8 cellular contexts compared by ENCODE assay signal in genomic region chr5:58582411-58583393, GRCh38. TPM values are rescaled to one million over a fixed set of nuclear protein-coding genes. Genes with fewer than 3 reads are reported as not detected.
DNase-seq lines count a peak whose midpoint lies in the region; ATAC-seq and TF ChIP-seq lines count a peak whose summit lies in the region.

TSS of gene RAB3C (plus strand) at chr5:58583075. CDS start at chr5:58583209, 134 bp downstream.

- peak within 1 kb of the TSS; percentile 40 for H3K4me3 ChIP-seq in GM12864 (ENCODE audit: low read depth, low read length)
- peak within 1 kb of the TSS; percentile 56 for H3K4me3 ChIP-seq in HEK293 (ENCODE audit: low read depth, low read length)
- H3K4me3 ChIP-seq in MM.1S (ENCODE audit: low read length), result peak within 1 kb of the TSS; percentile 84
- H3K4me3 ChIP-seq in body of pancreas, result peak within 1 kb of the TSS; percentile 26 to 59
- peak within 1 kb of the TSS; percentile 53 for H3K4me3 ChIP-seq in hepatocyte

- H3K9me2 ChIP-seq in MM.1S (replicated peaks; ENCODE audit: insufficient read depth, low read length) (no peaks in the 10 kb centered on the region), hepatocyte (replicated peaks; ENCODE audit: insufficient read depth) (no peaks in the 10 kb centered on the region)

- H3K4me2 ChIP-seq in MM.1S (ENCODE audit: low read depth, low read length) (peak within 1 kb of the TSS; percentile 84), hepatocyte (peak within 1 kb of the TSS; percentile 84)

- no peaks in the 10 kb centered on the region for H3K36me3 ChIP-seq in HEK293 (ENCODE audit: control insufficient read depth in 2 of 2, insufficient read depth in 1 of 2, low read length in 2 of 2)
- no peaks in the 10 kb centered on the region for H3K36me3 ChIP-seq in MM.1S (replicated peaks; ENCODE audit: insufficient read depth, low read length)
- no peaks in the 10 kb centered on the region for H3K36me3 ChIP-seq in body of pancreas (replicated peaks in 1 of 2; ENCODE audit: insufficient read depth in 1 of 2, low read depth in 2 of 2)
- H3K36me3 ChIP-seq in hepatocyte (replicated peaks; ENCODE audit: insufficient read depth, low read depth), result no peaks in the 10 kb centered on the region

- H3K4me3 Mint-ChIP-seq in progenitor cell of endocrine pancreas (ENCODE audit: low read depth), result peak within 1 kb of the TSS; percentile 89

- H3K9me3 Mint-ChIP-seq in progenitor cell of endocrine pancreas (ENCODE audit: low read depth), result no peaks in the 10 kb centered on the region

- H3K27ac Mint-ChIP-seq in progenitor cell of endocrine pancreas, result peak within 1 kb of the TSS; percentile 88

- H3K4me1 Mint-ChIP-seq in progenitor cell of endocrine pancreas (ENCODE audit: low read depth), result peaks cover 14% of the 10 kb centered on the region

- no peak within 1 kb of the TSS for H3K9ac ChIP-seq in MM.1S (ENCODE audit: low read length)

- H3K9me3 ChIP-seq in HEK293 (ENCODE audit: control insufficient read depth, insufficient read depth, low read depth, low read length) (no peaks in the 10 kb centered on the region), MM.1S (replicated peaks; ENCODE audit: insufficient read depth, low read length) (no peaks in the 10 kb centered on the region), body of pancreas (no peaks in the 10 kb centered on the region), hepatocyte (ENCODE audit: low read depth) (no peaks in the 10 kb centered on the region)

- H3K27ac ChIP-seq in HEK293 (ENCODE audit: extremely low read depth, low read depth, low read length) (no peak within 1 kb of the TSS), MM.1S (ENCODE audit: low read length) (no peak within 1 kb of the TSS), body of pancreas (peak within 1 kb of the TSS in 2 of 4 donors; percentile 16 to 58), hepatocyte (no peak within 1 kb of the TSS)

- H3K4me1 ChIP-seq in HEK293 (ENCODE audit: control insufficient read depth, insufficient read depth, low read length), result no peaks in the 10 kb centered on the region
- no peaks in the 10 kb centered on the region for H3K4me1 ChIP-seq in MM.1S (ENCODE audit: low read length)
- peaks cover 7% of the 10 kb centered on the region for H3K4me1 ChIP-seq in body of pancreas
- no peaks in the 10 kb centered on the region for H3K4me1 ChIP-seq in hepatocyte (ENCODE audit: insufficient read depth)

- TF ChIP-seq CTCF in GM12864 (IDR thresholded peaks at IDR 0.05; ENCODE audit: low read depth, low read length, missing control alignments) (no peak), HEK293 (tag by site-specific recombination; IDR thresholded peaks at IDR 0.05) (no peak), MM.1S (IDR thresholded peaks at IDR 0.05; ENCODE audit: low read length) (no peak), body of pancreas (IDR thresholded peaks at IDR 0.05) (peak in 4 of 7 experiments; percentile 46 to 52 (median 49)), hepatocyte (IDR thresholded peaks at IDR 0.05; ENCODE audit: poor library complexity) (no peak), progenitor cell of endocrine pancreas (IDR thresholded peaks at IDR 0.05; ENCODE audit: unreplicated experiment) (no peak)

- H3K27me3 ChIP-seq in MM.1S (replicated peaks; ENCODE audit: insufficient read depth, low read length) (no peaks in the 10 kb centered on the region), body of pancreas (no peaks in the 10 kb centered on the region), hepatocyte (peaks cover 17% of the 10 kb centered on the region)

- intact Hi-C loops in body of pancreas (cut with DNase I), result no loop called here

- peaks cover 7% of the 10 kb centered on the region for H3K27me3 Mint-ChIP-seq in progenitor cell of endocrine pancreas

- H2AFZ ChIP-seq in MM.1S (ENCODE audit: low read length) (peak within 1 kb of the TSS; percentile 95), hepatocyte (peak within 1 kb of the TSS; percentile 74)

- DNase-seq in GM12864 (ENCODE audit: low read depth) (peak; percentile 31), MM.1S (peak; percentile 94), SHP77 (lab: John Stamatoyannopoulos, UW) (peak; percentile 97 to 98), body of pancreas (peak; percentile 94 to 97 (median 95)), hepatocyte (ENCODE audit: low spot score) (peak; percentile 96), progenitor cell of endocrine pancreas (ENCODE audit: low spot score, unreplicated experiment) (peak; percentile 84)
- no peak for DNase-seq in effector CD8-positive, alpha-beta T cell (lab: John Stamatoyannopoulos, UW)

- H3K36me3 Mint-ChIP-seq in progenitor cell of endocrine pancreas (ENCODE audit: insufficient read depth), result no peaks in the 10 kb centered on the region

- H3F3A ChIP-seq in MM.1S (ENCODE audit: insufficient read depth, low read length), result no peaks in the 10 kb centered on the region

- TF ChIP-seq POLR2A in body of pancreas (IDR thresholded peaks at IDR 0.05), result peak in 2 of 3 donors; percentile 38 to 60

- H3K79me2 ChIP-seq in MM.1S (ENCODE audit: low read length), result no peaks in the 10 kb centered on the region
- H3K79me2 ChIP-seq in hepatocyte, result no peaks in the 10 kb centered on the region

- POLR2A ChIA-PET in HEK293 (lab: Yijun Ruan, JAX), result no interaction called here

- CTCF ChIA-PET in HEK293 (lab: Yijun Ruan, JAX), result interaction anchor here (0.6 to 1.7 kb wide), 4 partner anchors 12 to 1524 kb away, joined by 3 read pairs; no protein-coding TSS in a partner anchor

- no peaks in the 10 kb centered on the region for H4K20me1 ChIP-seq in MM.1S (ENCODE audit: insufficient read depth, low read length)
- no peaks in the 10 kb centered on the region for H4K20me1 ChIP-seq in hepatocyte (ENCODE audit: insufficient read depth, poor library complexity, severe bottlenecking)

- WGBS in body of pancreas, 2 donors, result 0 to 1% methylated on average over 44 to 62 of the region's 62 CpGs
- under 1% methylated on average over 62 of the region's 62 CpGs for WGBS in hepatocyte (ENCODE audit: low lambda C conversion rate, missing lambda C conversion rate)

- peak; percentile 99 for ATAC-seq in body of pancreas

TF ChIP-seq in HEK293, 187 proteins besides CTCF, POLR2A, EP300 and RAD21 (continues in another document):
- no peak for TF ChIP-seq ZNF169 (tag by site-specific recombination; IDR thresholded peaks at IDR 0.05)
- peak; percentile 53 for TF ChIP-seq ZEB2 (tag by site-specific recombination; IDR thresholded peaks at IDR 0.05)
- TF ChIP-seq GLIS2 (tag by site-specific recombination; IDR thresholded peaks at IDR 0.05), result peak; percentile 74; the same call in 1 of the 2 replicates
- TF ChIP-seq ZNF18 (tag by site-specific recombination; IDR thresholded peaks at IDR 0.05), result no peak
- peak; percentile 92 for TF ChIP-seq ZBTB10 (tag by site-specific recombination; IDR thresholded peaks at IDR 0.05)
- TF ChIP-seq PBX3 (CRISPR knock-in tag; IDR thresholded peaks at IDR 0.05), result 0 out of 2 replicates have a peak, but pooled peaks have one; percentile 40
- TF ChIP-seq KLF8 (tag by site-specific recombination; IDR thresholded peaks at IDR 0.05), result peak; percentile 52; the same call in 1 of the 2 replicates
- no peak for TF ChIP-seq ZNF529 (tag by site-specific recombination; IDR thresholded peaks at IDR 0.05; ENCODE audit: insufficient replicate concordance)

RNA-seq across cellular contexts. Expression of gene RAB3C, which starts in this region (rescaled TPM):
- total RNA-seq in body of pancreas (10 to 100 TPM in 1 of 2 donors, 1 to 10 TPM in 1; 2.3 to 45.2 TPM), hepatocyte (3.9 and 5.2 TPM in 2 replicates), progenitor cell of endocrine pancreas (18.9 and 25.2 TPM in 2 replicates)
- polyA plus RNA-seq in hepatocyte, result 3.4 and 6.4 TPM in 2 replicates

Comparison
In these comparisons a context has a peak if more than half of its experiments do, and no peak if none do; other contexts are left out.
1. CTCF ChIP-seq: peak in body of pancreas (4 of 7); none in GM12864 (single experiment), HEK293 (single experiment), MM.1S (single experiment), hepatocyte (single experiment) and progenitor cell of endocrine pancreas (single experiment).
2. Peak in every context shown above with its lines, with median percentiles within 50 percentile points of each other: H3K4me3 ChIP-seq.